14 cellular contexts compared by ENCODE assay signal in genomic region chr4:148029781-148030180, GRCh38.
"Had no signal": no experiment of that assay in that cellular context is flagged by ENCODE, and none has a peak within 500 bp of the region (broad histone marks: within the 10 kb centered on the region; RNA-seq: fewer than 3 reads in every experiment).

No MANE protein-coding gene starts in this region.

- H3K27ac Mint-ChIP-seq: activated CD4-positive, alpha-beta memory T cell treated with anti-CD3 and anti-CD28 coated beads for 36 hours; activated naive CD8-positive, alpha-beta T cell treated with anti-CD3 and anti-CD28 coated beads, Interleukin-2, amount 50 U/mL, for 24 hours had no signal

- H3K36me3 ChIP-seq: colonic mucosa, thyroid gland, uterus had no signal

- H3K27me3 ChIP-seq: ascending aorta, colonic mucosa, gastroesophageal sphincter, right atrium auricular region, thyroid gland, uterus had no signal

- H3K27me3 Mint-ChIP-seq: activated CD4-positive, alpha-beta memory T cell treated with anti-CD3 and anti-CD28 coated beads for 36 hours; activated naive CD8-positive, alpha-beta T cell treated with anti-CD3 and anti-CD28 coated beads, Interleukin-2, amount 50 U/mL, for 24 hours had no signal

- H3K27ac ChIP-seq: ascending aorta, colonic mucosa, right atrium auricular region, thyroid gland, uterus, VCaP had no signal

- H3K4me3 Mint-ChIP-seq: activated CD4-positive, alpha-beta memory T cell treated with anti-CD3 and anti-CD28 coated beads for 36 hours; activated naive CD8-positive, alpha-beta T cell treated with anti-CD3 and anti-CD28 coated beads, Interleukin-2, amount 50 U/mL, for 24 hours had no signal

- H3K4me1 Mint-ChIP-seq: activated naive CD8-positive, alpha-beta T cell treated with anti-CD3 and anti-CD28 coated beads, Interleukin-2, amount 50 U/mL, for 24 hours had no signal

- ATAC-seq: activated naive CD8-positive, alpha-beta T cell treated with anti-CD3 and anti-CD28 coated beads, Interleukin-2, amount 50 U/mL, for 24 hours had no signal

- DNase-seq: activated CD4-positive, alpha-beta memory T cell treated with anti-CD3 and anti-CD28 coated beads for 36 hours; activated naive CD4-positive, alpha-beta T cell treated with Interleukin-2 at 50 U/mL for 16 hours; activated naive CD8-positive, alpha-beta T cell treated with anti-CD3 and anti-CD28 coated beads, Interleukin-2, amount 50 U/mL, for 24 hours; colonic mucosa; effector CD4-positive, alpha-beta T cell; islet precursor cell; mesendoderm; small intestine; thyroid gland; uterus had no signal

- H3K9me3 ChIP-seq: ascending aorta, colonic mucosa, gastroesophageal sphincter, thyroid gland, uterus had no signal

- FAIRE-seq: small intestine had no signal

- H3K4me1 ChIP-seq: colonic mucosa, uterus had no signal

- H3K4me3 ChIP-seq: ascending aorta, colonic mucosa, gastroesophageal sphincter, right atrium auricular region, thyroid gland, uterus had no signal
